Comparison of ENCODE assay signal across 11 cellular contexts in the genomic region with DNA sequence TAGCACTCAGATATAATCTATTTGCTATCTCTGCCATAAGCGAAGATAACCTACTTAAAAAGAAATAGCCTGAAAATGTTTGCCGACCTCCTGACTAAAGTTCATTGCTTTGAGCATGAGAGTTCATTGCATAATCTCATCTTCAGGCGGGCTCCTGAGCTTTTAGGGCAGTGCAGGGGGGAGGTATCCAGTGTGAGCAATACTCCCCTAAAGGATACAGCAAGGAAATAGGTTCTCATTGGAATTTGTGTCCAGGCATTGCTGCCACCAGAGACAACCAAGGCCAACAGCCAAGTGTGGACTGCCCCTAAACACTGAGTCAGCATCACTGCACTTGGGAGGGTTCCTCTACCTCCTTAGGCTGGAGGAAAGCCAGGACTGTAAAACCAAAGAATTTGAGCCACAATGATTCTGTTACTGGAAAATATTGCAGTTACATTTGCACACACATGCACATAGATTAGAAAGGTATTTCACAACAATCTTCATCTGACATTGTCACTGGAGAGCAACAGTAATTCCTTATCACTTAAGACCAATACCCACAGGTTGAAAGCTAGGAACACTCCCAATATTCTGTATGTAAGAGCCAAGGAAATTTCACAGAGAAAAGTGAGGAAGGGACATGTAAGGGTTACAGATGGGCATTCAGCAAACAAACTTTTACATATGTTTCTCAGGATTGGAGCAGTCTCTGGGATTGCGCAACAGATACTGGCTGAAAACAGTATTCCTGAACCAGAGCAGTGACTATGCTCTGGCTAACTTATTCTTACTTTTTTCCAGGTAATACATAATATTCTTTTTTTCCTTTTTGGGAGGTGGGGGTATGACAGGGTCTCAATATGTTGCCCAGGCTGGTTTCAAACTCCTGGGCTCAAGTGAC.
DNase-seq lines count a peak whose midpoint lies in the region; ATAC-seq and TF ChIP-seq lines count a peak whose summit lies in the region.
"Had no signal": no experiment of that assay in that cellular context is flagged by ENCODE, and none has a peak within 500 bp of the region (broad histone marks: within the 10 kb centered on the region; RNA-seq: fewer than 3 reads in every experiment).

No MANE protein-coding gene starts in this region.

- TF ChIP-seq POLR2A in erythroblast (IDR thresholded peaks at IDR 0.05; ENCODE audit: low read length), result no peak

- CTCF ChIA-PET in Calu3 (lab: Charles Lee) (no interaction called here), PC-3 (lab: Charles Lee) (no interaction called here)
- CTCF ChIA-PET in CD8-positive, alpha-beta memory T cell (lab: Charles Lee), result no interaction called here

- no peaks in the 10 kb centered on the region for H3K9me3 ChIP-seq in PC-3 (ENCODE audit: low read length)
- no peaks in the 10 kb centered on the region for H3K9me3 ChIP-seq in CD8-positive, alpha-beta memory T cell (ENCODE audit: low read length)

- H3K4me1 ChIP-seq in PC-3 (ENCODE audit: insufficient read depth, low read length), result peaks cover 19% of the 10 kb centered on the region
- no peaks in the 10 kb centered on the region for H3K4me1 ChIP-seq in CD8-positive, alpha-beta memory T cell (ENCODE audit: insufficient read depth, low read length)

- H3F3A ChIP-seq in PC-3 (ENCODE audit: low read length, unreplicated experiment), result no peaks in the 10 kb centered on the region

- no peaks in the 10 kb centered on the region for H3K9me3 Mint-ChIP-seq in Calu3 (ENCODE audit: low read depth, unreplicated experiment)
- no peaks in the 10 kb centered on the region for H3K9me3 Mint-ChIP-seq in nephron
- H3K9me3 Mint-ChIP-seq in CD8-positive, alpha-beta memory T cell, result peaks cover 0 to 9% (median 0%) of the 10 kb centered on the region in 5 donors
- H3K9me3 Mint-ChIP-seq: activated naive CD4-positive, alpha-beta T cell treated with anti-CD3 and anti-CD28 coated beads, Interleukin-2, amount 50 U/mL, for 24 hours had no signal

- no peaks in the 10 kb centered on the region for H3K27me3 ChIP-seq in PC-3 (ENCODE audit: low read length)
- no peaks in the 10 kb centered on the region for H3K27me3 ChIP-seq in CD8-positive, alpha-beta memory T cell (ENCODE audit: insufficient read depth, low read length, poor library complexity, severe bottlenecking)

- H3K36me3 Mint-ChIP-seq in Calu3 (ENCODE audit: insufficient read depth, unreplicated experiment) (no peaks in the 10 kb centered on the region), nephron (ENCODE audit: low read depth) (no peaks in the 10 kb centered on the region)
- no peaks in the 10 kb centered on the region for H3K36me3 Mint-ChIP-seq in CD8-positive, alpha-beta memory T cell
- H3K36me3 Mint-ChIP-seq: activated naive CD4-positive, alpha-beta T cell treated with anti-CD3 and anti-CD28 coated beads, Interleukin-2, amount 50 U/mL, for 24 hours had no signal

- no peak overlapping the region for H3K9ac ChIP-seq in PC-3 (ENCODE audit: low read length)

- no peaks in the 10 kb centered on the region for H3K36me3 ChIP-seq in PC-3 (ENCODE audit: low read depth, low read length)
- no peaks in the 10 kb centered on the region for H3K36me3 ChIP-seq in CD8-positive, alpha-beta memory T cell (ENCODE audit: insufficient read depth, low read length)

- no peaks in the 10 kb centered on the region for H3K4me1 Mint-ChIP-seq in Calu3 (ENCODE audit: low read depth, unreplicated experiment)
- H3K4me1 Mint-ChIP-seq in nephron, result peaks cover 14% of the 10 kb centered on the region
- H3K4me1 Mint-ChIP-seq in CD8-positive, alpha-beta memory T cell, result no peaks in the 10 kb centered on the region
- H3K4me1 Mint-ChIP-seq: activated naive CD4-positive, alpha-beta T cell treated with anti-CD3 and anti-CD28 coated beads, Interleukin-2, amount 50 U/mL, for 24 hours had no signal

- peak; percentile 96 for ATAC-seq in PC-3
- no peak for ATAC-seq in HG03432 (IDR thresholded peaks at IDR 0.05; ENCODE audit: unreplicated experiment)

- no peaks in the 10 kb centered on the region for H4K20me1 ChIP-seq in PC-3 (ENCODE audit: low read length)

- no peaks in the 10 kb centered on the region for H3K9me2 ChIP-seq in PC-3 (replicated peaks; ENCODE audit: low read length)

- POLR2A ChIA-PET in PC-3 (lab: Charles Lee; ENCODE audit: unreplicated experiment), result no interaction called here
- POLR2A ChIA-PET in CD8-positive, alpha-beta memory T cell (lab: Charles Lee), result no interaction called here

- H3K4me3 Mint-ChIP-seq in Calu3 (ENCODE audit: low read depth, unreplicated experiment) (no peak overlapping the region), nephron (no peak overlapping the region)
- no peak overlapping the region for H3K4me3 Mint-ChIP-seq in CD8-positive, alpha-beta memory T cell
- H3K4me3 Mint-ChIP-seq: activated naive CD4-positive, alpha-beta T cell treated with anti-CD3 and anti-CD28 coated beads, Interleukin-2, amount 50 U/mL, for 24 hours had no signal

- BruUV-seq in Calu3 (replicated peaks; lab: Mats Ljungman, UMichigan) (no TSS peak), PC-3 (replicated peaks; lab: Mats Ljungman, UMichigan) (no TSS peak)

- H3K4me2 ChIP-seq in PC-3 (ENCODE audit: low read length), result peak overlapping the region; percentile 47

- no peaks in the 10 kb centered on the region for H3K79me2 ChIP-seq in PC-3 (ENCODE audit: low read length)

- H3K27ac Mint-ChIP-seq in Calu3 (ENCODE audit: unreplicated experiment) (no peak overlapping the region), nephron (peak overlapping the region; percentile 0 to 57 (median 37))
- peak overlapping the region in 1 of 8 donors; percentile 81 for H3K27ac Mint-ChIP-seq in CD8-positive, alpha-beta memory T cell
- H3K27ac Mint-ChIP-seq: activated naive CD4-positive, alpha-beta T cell treated with anti-CD3 and anti-CD28 coated beads, Interleukin-2, amount 50 U/mL, for 24 hours had no signal

- intact Hi-C loops in Calu3 (cut with micrococcal nuclease; ENCODE audit: unreplicated experiment), result no loop called here
- intact Hi-C loops in PC-3 (cut with micrococcal nuclease), result no loop called here

- H2AFZ ChIP-seq in PC-3 (ENCODE audit: low read length), result no peak overlapping the region

- no peaks in the 10 kb centered on the region for H3K27me3 Mint-ChIP-seq in Calu3 (ENCODE audit: unreplicated experiment)
- H3K27me3 Mint-ChIP-seq in nephron (ENCODE audit: low read depth), result peaks cover 4% of the 10 kb centered on the region
- no peaks in the 10 kb centered on the region for H3K27me3 Mint-ChIP-seq in CD8-positive, alpha-beta memory T cell
- H3K27me3 Mint-ChIP-seq: activated naive CD4-positive, alpha-beta T cell treated with anti-CD3 and anti-CD28 coated beads, Interleukin-2, amount 50 U/mL, for 24 hours had no signal

- no peak for TF ChIP-seq CTCF in Calu3 (IDR thresholded peaks at IDR 0.05; ENCODE audit: unreplicated experiment)
- TF ChIP-seq CTCF in PC-3 (conservative IDR thresholded peaks at IDR 0.05; ENCODE audit: low read depth, low read length), result no peak
- TF ChIP-seq CTCF in nephron (IDR thresholded peaks at IDR 0.05; ENCODE audit: unreplicated experiment in 3 of 3), result no peak

- DNase-seq in Calu3, result peak; percentile 10
- peak; percentile 91 for DNase-seq in PC-3
- peak; percentile 73 to 87 for DNase-seq in erythroblast (lab: John Stamatoyannopoulos, UW)
- no peak for DNase-seq in CD8-positive, alpha-beta memory T cell
- no peak for DNase-seq in midbrain (lab: John Stamatoyannopoulos, UW)
- DNase-seq in NCI-H526 treated with DMSO at 0.1 percent for 48 hours (lab: John Stamatoyannopoulos, UW), result no peak
- DNase-seq: DMS79 treated with DMSO at 0.1 percent for 48 hours, NCI-H2227 treated with DMSO at 0.1 percent for 48 hours had no signal

- peak overlapping the region; percentile 69 for H3K27ac ChIP-seq in PC-3 (ENCODE audit: low read length)
- no peak overlapping the region for H3K27ac ChIP-seq in CD8-positive, alpha-beta memory T cell (ENCODE audit: low read depth, low read length)

- H3K4me3 ChIP-seq in PC-3 (ENCODE audit: low read length), result no peak overlapping the region
- H3K4me3 ChIP-seq in CD8-positive, alpha-beta memory T cell (ENCODE audit: low read length), result no peak overlapping the region

Comparison
In these comparisons a context has a peak if more than half of its experiments do, and no peak if none do; other contexts are left out.
1. DNase-seq: peak in Calu3 (single experiment), PC-3 (single experiment) and erythroblast (2 of 2); none in CD8-positive, alpha-beta memory T cell (0 of 5), midbrain (single experiment) and NCI-H526 treated with DMSO at 0.1 percent for 48 hours (single experiment).